19 cellular contexts compared by ENCODE assay signal in genomic region chr14:21643407-21643806, GRCh38. TPM values are rescaled to one million over a fixed set of nuclear protein-coding genes. Genes with fewer than 3 reads are reported as not detected.
"Had no signal": no experiment of that assay in that cellular context is flagged by ENCODE, and none has a peak within 500 bp of the region (broad histone marks: within the 10 kb centered on the region; RNA-seq: fewer than 3 reads in every experiment).

No MANE protein-coding gene starts in this region.

- H3K4me1 Mint-ChIP-seq: neural crest cell had no signal

- H3K4me1 ChIP-seq: esophagus muscularis mucosa, pancreas, SJSA1, thyroid gland, vagina had no signal

- H3K4me3 Mint-ChIP-seq: neural crest cell had no signal

- H3K27ac ChIP-seq: brain microvascular endothelial cell, esophagus muscularis mucosa, pancreas, SJSA1, thyroid gland, vagina had no signal

- H3K9me3 Mint-ChIP-seq: neural crest cell had no signal

- H3K4me3 ChIP-seq: esophagus muscularis mucosa, pancreas, SJSA1, thyroid gland, vagina had no signal

- H3K27me3 ChIP-seq: brain microvascular endothelial cell, pancreas, thyroid gland, vagina had no signal

- DNase-seq: activated CD4-positive, CD25-positive, alpha-beta regulatory T cell; activated gamma-delta T cell treated with Interleukin-2 at 50 U/mL for 16 hours; brain microvascular endothelial cell; dermis blood vessel endothelial cell; hypothalamus; kidney glomerular epithelial cell; pancreas; stimulated activated CD4-positive, alpha-beta T cell treated with anti-CD3 and anti-CD28 coated beads, Interleukin-15, amount 100 ng/mL, for 24 hours; stimulated activated CD4-positive, alpha-beta T cell treated with anti-CD3 and anti-CD28 coated beads, Interleukin-4, amount 100 ng/mL, for 24 hours; thyroid gland had no signal

- H3K9me3 ChIP-seq: esophagus muscularis mucosa, pancreas, SJSA1, thyroid gland, vagina had no signal

- ATAC-seq: pancreas had no signal

- H3K36me3 ChIP-seq: brain microvascular endothelial cell, esophagus muscularis mucosa, pancreas, SJSA1, thyroid gland, vagina had no signal

RNA-seq across cellular contexts. Expression of gene OR10G2, which starts 8.7 kb away (rescaled TPM):
- total RNA-seq: cerebellum; dermis blood vessel endothelial cell; esophagus muscularis mucosa; fibroblast of villous mesenchyme; lower leg skin; neural crest cell; pancreas; renal cortical epithelial cell; SJSA1; T-helper 1 cell treated with Interleukin-12 subunit alpha and Interleukin-12 subunit beta and Interleukin-4 antibody, amounts not matched to agents 30 ng/mL and 1 ng/mL, for 36 hours; thyroid gland; vagina had no signal

RNA-seq across cellular contexts. Expression of gene OR4E2, which starts 10.2 kb away (rescaled TPM):
- total RNA-seq: cerebellum; dermis blood vessel endothelial cell; esophagus muscularis mucosa; fibroblast of villous mesenchyme; lower leg skin; neural crest cell; pancreas; renal cortical epithelial cell; SJSA1; T-helper 1 cell treated with Interleukin-12 subunit alpha and Interleukin-12 subunit beta and Interleukin-4 antibody, amounts not matched to agents 30 ng/mL and 1 ng/mL, for 36 hours; thyroid gland; vagina had no signal

RNA-seq across cellular contexts. Expression of gene OR4E1, which starts 30.2 kb away (rescaled TPM):
- total RNA-seq: cerebellum, dermis blood vessel endothelial cell, esophagus muscularis mucosa, fibroblast of villous mesenchyme, lower leg skin, neural crest cell, pancreas, renal cortical epithelial cell, SJSA1, thyroid gland, vagina had no signal
